In genomic region chr1:209751627-209752231, GRCh38 we compare ENCODE assay signal across 9 cellular contexts. TPM values are rescaled to one million over a fixed set of nuclear protein-coding genes. Genes with fewer than 3 reads are reported as not detected.
DNase-seq lines count a peak whose midpoint lies in the region; ATAC-seq and TF ChIP-seq lines count a peak whose summit lies in the region.
"Had no signal": no experiment of that assay in that cellular context is flagged by ENCODE, and none has a peak within 500 bp of the region (broad histone marks: within the 10 kb centered on the region; RNA-seq: fewer than 3 reads in every experiment).

No MANE protein-coding gene starts in this region.

- H3K27ac Mint-ChIP-seq in activated naive CD4-positive, alpha-beta T cell treated with anti-CD3 and anti-CD28 coated beads for 36 hours, result peak overlapping the region; percentile 95

- no peak overlapping the region for H4K8ac ChIP-seq in mesendoderm (ENCODE audit: low read depth, low read length)

- H3K4me2 ChIP-seq in mesendoderm (ENCODE audit: low read length), result no peak overlapping the region

- H3K9me3 Mint-ChIP-seq in activated naive CD4-positive, alpha-beta T cell treated with anti-CD3 and anti-CD28 coated beads for 36 hours, result no peaks in the 10 kb centered on the region

- no peak overlapping the region for H2AK5ac ChIP-seq in mesendoderm (ENCODE audit: low read length)

- CTCF ChIA-PET in activated naive CD4-positive, alpha-beta T cell treated with anti-CD3 and anti-CD28 coated beads for 36 hours (lab: Charles Lee), result interaction anchor here (0.7 to 8.7 kb wide), 13 partner anchors 9 to 175 kb away, joined by 3 to 77 read pairs (median 3); no protein-coding TSS in a partner anchor

- H3K79me2 ChIP-seq in mesendoderm (ENCODE audit: control insufficient read depth, insufficient read depth, low read length), result no peaks in the 10 kb centered on the region

- no peak overlapping the region for H3K4ac ChIP-seq in mesendoderm (ENCODE audit: low read depth, low read length)

- in situ Hi-C loops in gastrocnemius medialis (cut with MboI; ENCODE audit: low sequenced_read_pairs in 4 of 4), result no loop called here

- H3K56ac ChIP-seq in mesendoderm (ENCODE audit: low read length), result no peak overlapping the region

- no peak overlapping the region for H4K5ac ChIP-seq in mesendoderm (ENCODE audit: low read length)

- H3K27me3 ChIP-seq in GM06990 (replicated peaks; ENCODE audit: control insufficient read depth, insufficient read depth, low read length), result no peaks in the 10 kb centered on the region
- H3K27me3 ChIP-seq in ascending aorta, result no peaks in the 10 kb centered on the region
- H3K27me3 ChIP-seq in mesendoderm (ENCODE audit: insufficient read depth, low read length, poor library complexity), result no peaks in the 10 kb centered on the region
- H3K27me3 ChIP-seq in gastrocnemius medialis, result no peaks in the 10 kb centered on the region

- TF ChIP-seq CTCF in GM06990 (IDR thresholded peaks at IDR 0.05; ENCODE audit: insufficient read depth, low read length, poor library complexity, severe bottlenecking) (no peak), ascending aorta (IDR thresholded peaks at IDR 0.05) (no peak), gastrocnemius medialis (IDR thresholded peaks at IDR 0.05 in 4 of 5, conservative IDR thresholded peaks at IDR 0.05 in 1 of 5) (no peak)

- peaks cover 78% of the 10 kb centered on the region for H3K4me1 Mint-ChIP-seq in activated naive CD4-positive, alpha-beta T cell treated with anti-CD3 and anti-CD28 coated beads for 36 hours (ENCODE audit: low read depth)

- peak; percentile 44 for ATAC-seq in GM19455 (IDR thresholded peaks at IDR 0.05; ENCODE audit: unreplicated experiment)
- ATAC-seq in HG03175 (IDR thresholded peaks at IDR 0.05; ENCODE audit: unreplicated experiment), result peak; percentile 39
- ATAC-seq in gastrocnemius medialis, result no peak

- H3K4me3 Mint-ChIP-seq in activated naive CD4-positive, alpha-beta T cell treated with anti-CD3 and anti-CD28 coated beads for 36 hours, result peak overlapping the region; percentile 56

- H3K18ac ChIP-seq in mesendoderm (ENCODE audit: low read length), result no peak overlapping the region

- no peak overlapping the region for H2BK15ac ChIP-seq in mesendoderm (replicated peaks; ENCODE audit: low read depth)

- H3K4me3 ChIP-seq in GM06990 (replicated peaks; ENCODE audit: low read depth, low read length) (peak overlapping the region; percentile 27), ascending aorta (no peak overlapping the region), mesendoderm (ENCODE audit: low read length) (no peak overlapping the region), gastrocnemius medialis (no peak overlapping the region)

- H3K9ac ChIP-seq in mesendoderm (ENCODE audit: low read length), result no peak overlapping the region

- H3K9me3 ChIP-seq in ascending aorta (no peaks in the 10 kb centered on the region), gastrocnemius medialis (no peaks in the 10 kb centered on the region)

- no CpG with 5 or more reads among the region's 5 CpGs for WGBS in mesendoderm (ENCODE audit: extremely low coverage, insufficient coverage, low lambda C conversion rate)

- DNase-seq in GM06990 (ENCODE audit: extremely low read depth, insufficient read length) (peak; percentile 73), ascending aorta (ENCODE audit: low spot score in 2 of 2) (no peak), mesendoderm (no peak), gastrocnemius medialis (no peak), COR-L47 (lab: John Stamatoyannopoulos, UW) (no peak)
- DNase-seq in activated naive CD4-positive, alpha-beta T cell treated with anti-CD3 and anti-CD28 coated beads for 36 hours, result peak; percentile 71
- DNase-seq: NCI-H187 treated with DMSO at 0.1 percent for 48 hours had no signal

- H3K27me3 Mint-ChIP-seq in activated naive CD4-positive, alpha-beta T cell treated with anti-CD3 and anti-CD28 coated beads for 36 hours (ENCODE audit: low read depth), result no peaks in the 10 kb centered on the region

- no peak overlapping the region for H2BK5ac ChIP-seq in mesendoderm (ENCODE audit: low read length)

- H3K27ac ChIP-seq in ascending aorta, result no peak overlapping the region
- H3K27ac ChIP-seq in mesendoderm (ENCODE audit: low read depth, low read length), result no peak overlapping the region
- H3K27ac ChIP-seq in gastrocnemius medialis, result no peak overlapping the region

- H3K36me3 ChIP-seq in GM06990 (ENCODE audit: control insufficient read depth, insufficient read depth, low read length) (no peaks in the 10 kb centered on the region), ascending aorta (no peaks in the 10 kb centered on the region), mesendoderm (ENCODE audit: control insufficient read depth, insufficient read depth, low read length) (no peaks in the 10 kb centered on the region), gastrocnemius medialis (no peaks in the 10 kb centered on the region)

- intact Hi-C loops in activated naive CD4-positive, alpha-beta T cell treated with anti-CD3 and anti-CD28 coated beads for 36 hours (cut with micrococcal nuclease), result loop anchor here (1.0 to 10.0 kb wide), 9 partner anchors 17 to 1927 kb away; partner anchors contain the start of genes C1orf74 and UTP25
- intact Hi-C loops in ascending aorta (cut with DNase I) (no loop called here), gastrocnemius medialis (cut with DNase I; ENCODE audit: low total_unique reads) (no loop called here)

- H3K23ac ChIP-seq in mesendoderm (ENCODE audit: low read length), result no peak overlapping the region

- H3K36me3 Mint-ChIP-seq in activated naive CD4-positive, alpha-beta T cell treated with anti-CD3 and anti-CD28 coated beads for 36 hours (ENCODE audit: low read depth), result peaks cover 7% of the 10 kb centered on the region

- H3K4me1 ChIP-seq in ascending aorta, result no peaks in the 10 kb centered on the region
- H3K4me1 ChIP-seq in mesendoderm (ENCODE audit: control insufficient read depth, low read depth, low read length), result no peaks in the 10 kb centered on the region
- no peaks in the 10 kb centered on the region for H3K4me1 ChIP-seq in gastrocnemius medialis

- no peak overlapping the region for H2BK120ac ChIP-seq in mesendoderm (ENCODE audit: low read depth, low read length)

- no peaks in the 10 kb centered on the region for H3K79me1 ChIP-seq in mesendoderm (ENCODE audit: low read length)

- no peak for TF ChIP-seq POLR2A in gastrocnemius medialis (IDR thresholded peaks at IDR 0.05)

RNA-seq across cellular contexts. Expression of gene TRAF3IP3, which starts 4.1 kb away (rescaled TPM):
- 100 to 1,000 TPM; 107 to 113 TPM for total RNA-seq in activated naive CD4-positive, alpha-beta T cell treated with anti-CD3 and anti-CD28 coated beads for 36 hours
- total RNA-seq in ascending aorta (not detected), gastrocnemius medialis (1 to 10 TPM in 1 of 4 donors, under 1 TPM in 2, not detected in 1; 0.16 to 1.5 (median 0.35) TPM)
- polyA plus RNA-seq in mesendoderm (2013, experiment 1 of 2), result not detected
- polyA plus RNA-seq in mesendoderm (2013, experiment 2 of 2), result not detected

RNA-seq across cellular contexts. Expression of gene C1orf74, which starts 32.6 kb away (rescaled TPM):
- 1 to 10 TPM; 3.5 to 4.6 TPM for total RNA-seq in activated naive CD4-positive, alpha-beta T cell treated with anti-CD3 and anti-CD28 coated beads for 36 hours
- total RNA-seq in ascending aorta (0.11 TPM), gastrocnemius medialis (under 1 TPM; 0.38 to 0.82 (median 0.54) TPM)
- 1.8 TPM for polyA plus RNA-seq in mesendoderm (2013, experiment 1 of 2)
- 1.7 TPM for polyA plus RNA-seq in mesendoderm (2013, experiment 2 of 2)

RNA-seq across cellular contexts. Expression of gene HSD11B1, which starts 47.1 kb away (rescaled TPM):
- total RNA-seq in activated naive CD4-positive, alpha-beta T cell treated with anti-CD3 and anti-CD28 coated beads for 36 hours, result 1 to 10 TPM; 6.7 to 8.0 TPM
- total RNA-seq in ascending aorta (0.32 TPM), gastrocnemius medialis (10 to 100 TPM in 1 of 4 donors, 1 to 10 TPM in 3; 3.0 to 16.0 (median 6.8) TPM)
- not detected for polyA plus RNA-seq in mesendoderm (2013, experiment 1 of 2)
- polyA plus RNA-seq in mesendoderm (2013, experiment 2 of 2), result not detected

RNA-seq across cellular contexts. Expression of gene IRF6, which starts 54.2 kb away (rescaled TPM):
- under 1 TPM; 0.48 to 0.64 TPM for total RNA-seq in activated naive CD4-positive, alpha-beta T cell treated with anti-CD3 and anti-CD28 coated beads for 36 hours
- total RNA-seq in ascending aorta (7.6 TPM), gastrocnemius medialis (1 to 10 TPM in 1 of 4 donors, under 1 TPM in 3; 0.31 to 1.7 (median 0.49) TPM)
- polyA plus RNA-seq in mesendoderm (2013, experiment 1 of 2), result 3.9 TPM
- 4.4 TPM for polyA plus RNA-seq in mesendoderm (2013, experiment 2 of 2)

Comparison
In these comparisons a context has a peak if more than half of its experiments do, and no peak if none do; other contexts are left out.
1. DNase-seq: peak in GM06990 (single experiment) and activated naive CD4-positive, alpha-beta T cell treated with anti-CD3 and anti-CD28 coated beads for 36 hours (single experiment); none in ascending aorta (0 of 2), mesendoderm (single experiment), gastrocnemius medialis (0 of 2) and COR-L47 (single experiment).
2. ATAC-seq: peak in GM19455 (single experiment) and HG03175 (single experiment); none in gastrocnemius medialis (0 of 2).
3. RNA of gene TRAF3IP3, which starts 4.1 kb away (total RNA-seq): 107 to 113 TPM in activated naive CD4-positive, alpha-beta T cell treated with anti-CD3 and anti-CD28 coated beads for 36 hours; 0.16 to 1.5 TPM in gastrocnemius medialis and not detected in ascending aorta (single experiment); every median in the first group is over 10 times any median in the second.